Comparison of ENCODE assay signal across 18 cellular contexts in genomic region chr2:73297151-73297559, GRCh38. TPM values are rescaled to one million over a fixed set of nuclear protein-coding genes. Genes with fewer than 3 reads are reported as not detected.
DNase-seq lines count a peak whose midpoint lies in the region; TF ChIP-seq lines count a peak whose summit lies in the region.
"Had no signal": no experiment of that assay in that cellular context is flagged by ENCODE, and none has a peak within 500 bp of the region (broad histone marks: within the 10 kb centered on the region; RNA-seq: fewer than 3 reads in every experiment).

No MANE protein-coding gene starts in this region.

- H3K27ac ChIP-seq in CD8-positive, alpha-beta memory T cell (ENCODE audit: low read depth, low read length), result no peak overlapping the region
- H3K27ac ChIP-seq in stomach, result no peak overlapping the region
- H3K27ac ChIP-seq: gastrocnemius medialis, KMS-11, testis had no signal

- H3K4me3 ChIP-seq in choroid plexus epithelial cell (ENCODE audit: low read depth, low read length) (no peak overlapping the region), stomach (no peak overlapping the region)
- no peak overlapping the region for H3K4me3 ChIP-seq in CD8-positive, alpha-beta memory T cell (ENCODE audit: low read length)
- H3K4me3 ChIP-seq: gastrocnemius medialis, testis had no signal

- H3K4me1 Mint-ChIP-seq in activated T-cell treated with anti-CD3 and anti-CD28 coated beads, Interleukin-2, amount 50 U/mL, for 24 hours (ENCODE audit: low read depth), result peaks cover 9% of the 10 kb centered on the region
- H3K4me1 Mint-ChIP-seq in CD8-positive, alpha-beta memory T cell, result peaks cover 0 to 15% (median 6%) of the 10 kb centered on the region in 3 donors

- H3K27me3 ChIP-seq in CD8-positive, alpha-beta memory T cell (ENCODE audit: insufficient read depth, low read length, poor library complexity, severe bottlenecking), result peaks cover 46% of the 10 kb centered on the region
- H3K27me3 ChIP-seq in stomach, result peaks cover 21 to 72% (median 45%) of the 10 kb centered on the region in 3 donors
- H3K27me3 ChIP-seq: testis had no signal

- TF ChIP-seq CTCF in choroid plexus epithelial cell (conservative IDR thresholded peaks at IDR 0.05; ENCODE audit: low read depth, low read length) (no peak), stomach (IDR thresholded peaks at IDR 0.05) (no peak)

- peaks cover 15% of the 10 kb centered on the region for H3K4me1 ChIP-seq in CD8-positive, alpha-beta memory T cell (ENCODE audit: insufficient read depth, low read length)
- H3K4me1 ChIP-seq in stomach, result peaks cover 6 to 19% (median 16%) of the 10 kb centered on the region in 4 donors
- H3K4me1 ChIP-seq: gastrocnemius medialis, testis had no signal

- no peak overlapping the region for H3K27ac Mint-ChIP-seq in activated T-cell treated with anti-CD3 and anti-CD28 coated beads, Interleukin-2, amount 50 U/mL, for 24 hours
- no peak overlapping the region for H3K27ac Mint-ChIP-seq in CD8-positive, alpha-beta memory T cell
- H3K27ac Mint-ChIP-seq: activated naive CD8-positive, alpha-beta T cell treated with anti-CD3 and anti-CD28 coated beads, Interleukin-2, amount 50 U/mL, for 24 hours; activated T-cell treated with anti-CD3 and anti-CD28 coated beads, Interleukin-2, amount 50 U/mL, for 72 hours had no signal

- TF ChIP-seq POLR2A in stomach (IDR thresholded peaks at IDR 0.05), result no peak

- DNase-seq in COR-L47 (lab: John Stamatoyannopoulos, UW), result peak; percentile 54
- peak; percentile 77 for DNase-seq in G401 (ENCODE audit: low spot score)
- DNase-seq in NCI-H510A treated with DMSO at 0.1 percent for 48 hours (lab: John Stamatoyannopoulos, UW), result peak; percentile 57
- peak; percentile 27 for DNase-seq in choroid plexus epithelial cell (ENCODE audit: low read depth)
- DNase-seq in activated T-cell treated with anti-CD3 and anti-CD28 coated beads, Interleukin-2, amount 50 U/mL, for 24 hours, result no peak
- no peak for DNase-seq in CD8-positive, alpha-beta memory T cell
- no peak for DNase-seq in stomach
- DNase-seq in stimulated activated naive CD4-positive, alpha-beta T cell treated with Interleukin-2 at 50 U/mL for 16 hours (lab: John Stamatoyannopoulos, UW), result no peak
- DNase-seq: activated CD4-positive, alpha-beta T cell treated with anti-CD3 and anti-CD28 coated beads, Interleukin-2, amount 50 U/mL, for 48 hours; activated naive CD8-positive, alpha-beta T cell treated with anti-CD3 and anti-CD28 coated beads, Interleukin-2, amount 50 U/mL, for 24 hours; activated T-cell treated with anti-CD3 and anti-CD28 coated beads, Interleukin-2, amount 50 U/mL, for 72 hours; gastrocnemius medialis; NCI-H1930; right cardiac atrium; testis had no signal

- in situ Hi-C loops in G401 (cut with HindIII; ENCODE audit: low sequenced_read_pairs), result no loop called here

- CTCF ChIA-PET in CD8-positive, alpha-beta memory T cell (lab: Charles Lee), result no interaction called here

- POLR2A ChIA-PET in CD8-positive, alpha-beta memory T cell (lab: Charles Lee), result no interaction called here

- 10 to 25% (median 19%) methylated on average over 2 of the region's 2 CpGs for WGBS in stomach, 5 donors

- no peaks in the 10 kb centered on the region for H3K9me3 ChIP-seq in CD8-positive, alpha-beta memory T cell (ENCODE audit: low read length)
- H3K9me3 ChIP-seq in stomach, result peaks cover 0 to 6% (median 2%) of the 10 kb centered on the region in 4 donors
- H3K9me3 ChIP-seq: gastrocnemius medialis, testis had no signal

- no peak overlapping the region for H3K4me3 Mint-ChIP-seq in activated T-cell treated with anti-CD3 and anti-CD28 coated beads, Interleukin-2, amount 50 U/mL, for 24 hours
- H3K4me3 Mint-ChIP-seq in CD8-positive, alpha-beta memory T cell, result no peak overlapping the region
- H3K4me3 Mint-ChIP-seq: activated naive CD8-positive, alpha-beta T cell treated with anti-CD3 and anti-CD28 coated beads, Interleukin-2, amount 50 U/mL, for 24 hours; activated T-cell treated with anti-CD3 and anti-CD28 coated beads, Interleukin-2, amount 50 U/mL, for 72 hours; neural crest cell had no signal

- H3K36me3 ChIP-seq in CD8-positive, alpha-beta memory T cell (ENCODE audit: insufficient read depth, low read length), result no peaks in the 10 kb centered on the region
- no peaks in the 10 kb centered on the region for H3K36me3 ChIP-seq in stomach
- H3K36me3 ChIP-seq: gastrocnemius medialis had no signal

- H3K27me3 Mint-ChIP-seq in activated T-cell treated with anti-CD3 and anti-CD28 coated beads, Interleukin-2, amount 50 U/mL, for 24 hours, result peaks cover 75% of the 10 kb centered on the region
- H3K27me3 Mint-ChIP-seq in CD8-positive, alpha-beta memory T cell, result peaks cover 59 to 81% of the 10 kb centered on the region in 2 donors

- no peaks in the 10 kb centered on the region for H3K9me3 Mint-ChIP-seq in activated T-cell treated with anti-CD3 and anti-CD28 coated beads, Interleukin-2, amount 50 U/mL, for 24 hours
- peaks cover 0 to 2% (median 0%) of the 10 kb centered on the region in 5 donors for H3K9me3 Mint-ChIP-seq in CD8-positive, alpha-beta memory T cell
- H3K9me3 Mint-ChIP-seq: activated naive CD8-positive, alpha-beta T cell treated with anti-CD3 and anti-CD28 coated beads, Interleukin-2, amount 50 U/mL, for 24 hours; activated T-cell treated with anti-CD3 and anti-CD28 coated beads, Interleukin-2, amount 50 U/mL, for 72 hours; neural crest cell had no signal

- intact Hi-C loops in stomach (cut with DNase I; ENCODE audit: low total_unique reads), result no loop called here

- H3K36me3 Mint-ChIP-seq in activated T-cell treated with anti-CD3 and anti-CD28 coated beads, Interleukin-2, amount 50 U/mL, for 24 hours (ENCODE audit: low read depth), result no peaks in the 10 kb centered on the region
- no peaks in the 10 kb centered on the region for H3K36me3 Mint-ChIP-seq in CD8-positive, alpha-beta memory T cell

- no peak for TF ChIP-seq EP300 in stomach (IDR thresholded peaks at IDR 0.05)

RNA-seq across cellular contexts. Expression of gene EGR4, which starts 3.8 kb away (rescaled TPM):
- total RNA-seq in G401 (2014; rRNA removed; shearing (Covaris generic)), result not detected in 2 replicates
- under 1 TPM; 0.31 to 0.55 TPM for total RNA-seq in CD8-positive, alpha-beta memory T cell
- not detected for polyA plus RNA-seq in CD8-positive, alpha-beta memory T cell
- total RNA-seq in stomach, result not detected
- under 1 TPM in 2 of 3 donors, not detected in 1; 0.05 to 0.31 TPM for polyA plus RNA-seq in stomach
- total RNA-seq: endothelial cell of umbilical vein, gastrocnemius medialis, neural crest cell, right cardiac atrium had no signal
- polyA plus RNA-seq: endothelial cell of umbilical vein had no signal

RNA-seq across cellular contexts. Expression of gene FBXO41, which starts 12.9 kb away (rescaled TPM):
- 3.6 and 11.1 TPM in 2 replicates for total RNA-seq in G401 (2014; rRNA removed; shearing (Covaris generic))
- 10 to 100 TPM; 25.3 to 25.6 TPM for total RNA-seq in CD8-positive, alpha-beta memory T cell
- 2.4 TPM for polyA plus RNA-seq in CD8-positive, alpha-beta memory T cell
- 10 to 100 TPM in 1 of 5 donors, 1 to 10 TPM in 3, under 1 TPM in 1; 0.55 to 16.8 (median 4.0) TPM for total RNA-seq in stomach
- polyA plus RNA-seq in stomach, result 1 to 10 TPM in 1 of 3 donors, under 1 TPM in 2; 0.62 to 1.4 (median 0.80) TPM

Comparison
In these comparisons a context has a peak if more than half of its experiments do, and no peak if none do; other contexts are left out.
1. DNase-seq: peak in COR-L47 (single experiment), G401 (single experiment), NCI-H510A treated with DMSO at 0.1 percent for 48 hours (single experiment) and choroid plexus epithelial cell (single experiment); none in activated T-cell treated with anti-CD3 and anti-CD28 coated beads, Interleukin-2, amount 50 U/mL, for 24 hours (single experiment), CD8-positive, alpha-beta memory T cell (0 of 5), stomach (single experiment) and stimulated activated naive CD4-positive, alpha-beta T cell treated with Interleukin-2 at 50 U/mL for 16 hours (single experiment).